ENCODE assay signal across 23 cellular contexts in the genomic region with DNA sequence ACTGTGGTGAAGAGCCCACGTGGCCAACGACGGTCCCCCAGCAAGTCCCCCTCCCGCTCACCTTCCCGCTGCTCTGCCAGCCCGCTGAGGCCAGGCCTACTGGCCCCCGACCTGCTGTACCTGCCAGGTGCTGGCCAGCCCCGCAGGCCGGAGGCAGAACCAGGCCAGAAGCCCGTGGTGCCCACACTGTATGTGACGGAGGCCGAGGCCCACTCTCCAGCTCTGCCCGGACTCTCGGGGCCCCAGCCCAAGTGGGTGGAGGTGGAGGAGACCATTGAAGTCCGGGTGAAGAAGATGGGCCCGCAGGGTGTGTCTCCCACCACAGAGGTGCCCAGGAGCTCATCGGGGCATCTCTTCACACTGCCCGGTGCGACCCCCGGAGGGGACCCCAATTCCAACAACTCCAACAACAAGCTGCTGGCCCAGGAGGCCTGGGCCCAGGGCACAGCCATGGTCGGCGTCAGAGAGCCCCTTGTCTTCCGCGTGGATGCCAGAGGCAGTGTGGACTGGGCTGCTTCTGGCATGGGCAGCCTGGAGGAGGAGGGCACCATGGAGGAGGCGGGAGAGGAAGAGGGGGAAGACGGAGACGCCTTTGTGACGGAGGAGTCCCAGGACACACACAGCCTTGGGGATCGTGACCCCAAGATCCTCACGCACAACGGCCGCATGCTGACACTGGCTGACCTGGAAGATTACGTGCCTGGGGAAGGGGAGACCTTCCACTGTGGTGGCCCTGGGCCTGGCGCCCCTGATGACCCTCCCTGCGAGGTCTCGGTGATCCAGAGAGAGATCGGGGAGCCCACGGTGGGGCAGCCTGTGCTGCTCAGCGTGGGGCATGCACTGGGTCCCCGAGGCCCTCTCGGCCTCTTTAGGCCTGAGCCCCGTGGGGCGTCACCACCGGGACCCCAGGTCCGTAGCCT. TPM values are rescaled to one million over a fixed set of nuclear protein-coding genes. Genes with fewer than 3 reads are reported as not detected.
DNase-seq lines count a peak whose midpoint lies in the region; ATAC-seq and TF ChIP-seq lines count a peak whose summit lies in the region.
"Had no signal": no experiment of that assay in that cellular context is flagged by ENCODE, and none has a peak within 500 bp of the region (broad histone marks: within the 10 kb centered on the region; RNA-seq: fewer than 3 reads in every experiment).

No MANE protein-coding gene starts in this region.

- no peaks in the 10 kb centered on the region for H3K4me1 ChIP-seq in psoas muscle

- TF ChIP-seq CTCF in psoas muscle (IDR thresholded peaks at IDR 0.05) (no peak), foreskin fibroblast (IDR thresholded peaks at IDR 0.05; ENCODE audit: low read depth, low read length) (no peak)

- no peaks in the 10 kb centered on the region for H3K36me3 Mint-ChIP-seq in activated T-helper 1 cell treated with anti-CD3 and anti-CD28 coated beads, Interleukin-12 subunit alpha, Interleukin-12 subunit beta, Interleukin-2, Interleukin-4 antibody, amounts not matched to agents 30 ng/mL and 10 ng/mL and 1 ng/mL, durations not matched to agents 14 hours and 24 hours and 36 hours (ENCODE audit: low read depth)
- H3K36me3 Mint-ChIP-seq in activated CD4-positive, alpha-beta memory T cell treated with anti-CD3 and anti-CD28 coated beads for 36 hours = no peaks in the 10 kb centered on the region

- peaks cover 2% of the 10 kb centered on the region for H3K27me3 Mint-ChIP-seq in activated T-helper 1 cell treated with anti-CD3 and anti-CD28 coated beads, Interleukin-12 subunit alpha, Interleukin-12 subunit beta, Interleukin-2, Interleukin-4 antibody, amounts not matched to agents 30 ng/mL and 10 ng/mL and 1 ng/mL, durations not matched to agents 14 hours and 24 hours and 36 hours (ENCODE audit: insufficient read depth)
- no peaks in the 10 kb centered on the region for H3K27me3 Mint-ChIP-seq in activated CD4-positive, alpha-beta memory T cell treated with anti-CD3 and anti-CD28 coated beads for 36 hours

- no peak for DNase-seq in activated T-helper 1 cell treated with anti-CD3 and anti-CD28 coated beads, Interleukin-12 subunit alpha, Interleukin-12 subunit beta, Interleukin-2, Interleukin-4 antibody, amounts not matched to agents 30 ng/mL and 10 ng/mL and 1 ng/mL, durations not matched to agents 14 hours and 24 hours and 36 hours (ENCODE audit: low spot score)
- DNase-seq in Right ventricle myocardium superior (peak; percentile 46), left ventricle myocardium superior (peak; percentile 48), psoas muscle (peak; percentile 11 to 64), foreskin fibroblast (no peak), NCI-H226 (no peak)
- DNase-seq in activated CD4-positive, alpha-beta memory T cell treated with anti-CD3 and anti-CD28 coated beads for 36 hours = no peak
- DNase-seq: Calu3; DMS79 treated with DMSO at 0.1 percent for 48 hours; Karpas-422; NCI-H1092; NCI-H1417 treated with DMSO at 0.1 percent for 48 hours; NCI-H1694 treated with DMSO at 0.1 percent for 48 hours; NCI-H2171 treated with DMSO at 0.1 percent for 48 hours; NCI-H524; NCI-H82; NK-92 treated with Interleukin-12 subunit alpha and Interleukin-12 subunit beta, amount 100 ng/mL, for 24 hours; PC-3 had no signal

- H3K9me3 Mint-ChIP-seq in activated T-helper 1 cell treated with anti-CD3 and anti-CD28 coated beads, Interleukin-12 subunit alpha, Interleukin-12 subunit beta, Interleukin-2, Interleukin-4 antibody, amounts not matched to agents 30 ng/mL and 10 ng/mL and 1 ng/mL, durations not matched to agents 14 hours and 24 hours and 36 hours = no peaks in the 10 kb centered on the region
- no peaks in the 10 kb centered on the region for H3K9me3 Mint-ChIP-seq in activated CD4-positive, alpha-beta memory T cell treated with anti-CD3 and anti-CD28 coated beads for 36 hours

- intact Hi-C loops in activated T-helper 1 cell treated with anti-CD3 and anti-CD28 coated beads, Interleukin-12 subunit alpha, Interleukin-12 subunit beta, Interleukin-2, Interleukin-4 antibody, amounts not matched to agents 30 ng/mL and 10 ng/mL and 1 ng/mL, durations not matched to agents 14 hours and 24 hours and 36 hours (cut with micrococcal nuclease) = no loop called here
- intact Hi-C loops in Right ventricle myocardium superior (cut with DNase I) = no loop called here
- intact Hi-C loops in left ventricle myocardium superior (cut with micrococcal nuclease) = no loop called here
- intact Hi-C loops in psoas muscle (cut with DNase I) = no loop called here
- intact Hi-C loops in activated CD4-positive, alpha-beta memory T cell treated with anti-CD3 and anti-CD28 coated beads for 36 hours (cut with micrococcal nuclease) = no loop called here

- no peaks in the 10 kb centered on the region for H3K4me1 Mint-ChIP-seq in activated T-helper 1 cell treated with anti-CD3 and anti-CD28 coated beads, Interleukin-12 subunit alpha, Interleukin-12 subunit beta, Interleukin-2, Interleukin-4 antibody, amounts not matched to agents 30 ng/mL and 10 ng/mL and 1 ng/mL, durations not matched to agents 14 hours and 24 hours and 36 hours (ENCODE audit: low read depth)
- no peaks in the 10 kb centered on the region for H3K4me1 Mint-ChIP-seq in activated CD4-positive, alpha-beta memory T cell treated with anti-CD3 and anti-CD28 coated beads for 36 hours (ENCODE audit: low read depth)

- peak; percentile 3 for ATAC-seq in Right ventricle myocardium superior (ENCODE audit: poor library complexity)
- peak; percentile 6 for ATAC-seq in left ventricle myocardium superior
- peak in 2 of 4 donors; percentile 0 to 4 for ATAC-seq in psoas muscle
- no peak for ATAC-seq in GM19035 (IDR thresholded peaks at IDR 0.05; ENCODE audit: unreplicated experiment)
- ATAC-seq: HCT116, PC-3 had no signal

- no peak overlapping the region for H3K4me3 ChIP-seq in psoas muscle
- no peak overlapping the region for H3K4me3 ChIP-seq in foreskin fibroblast (ENCODE audit: low read depth in 1 of 2, low read length in 2 of 2)

- CTCF ChIA-PET in activated CD4-positive, alpha-beta memory T cell treated with anti-CD3 and anti-CD28 coated beads for 36 hours (lab: Charles Lee) = no interaction called here

- peak overlapping the region; percentile 29 for H3K27ac Mint-ChIP-seq in activated T-helper 1 cell treated with anti-CD3 and anti-CD28 coated beads, Interleukin-12 subunit alpha, Interleukin-12 subunit beta, Interleukin-2, Interleukin-4 antibody, amounts not matched to agents 30 ng/mL and 10 ng/mL and 1 ng/mL, durations not matched to agents 14 hours and 24 hours and 36 hours
- no peak overlapping the region for H3K27ac Mint-ChIP-seq in activated CD4-positive, alpha-beta memory T cell treated with anti-CD3 and anti-CD28 coated beads for 36 hours

- no peaks in the 10 kb centered on the region for H3K9me3 ChIP-seq in psoas muscle

- peak overlapping the region; percentile 23 for H3K27ac ChIP-seq in psoas muscle

- H3K36me3 ChIP-seq in psoas muscle (ENCODE audit: insufficient read depth in 1 of 2, low read depth in 1 of 2) = peaks cover 0 to 90% of the 10 kb centered on the region in 2 donors

- POLR2A ChIA-PET in activated CD4-positive, alpha-beta memory T cell treated with anti-CD3 and anti-CD28 coated beads for 36 hours (lab: Charles Lee) = no interaction called here

- no peak overlapping the region for H3K4me3 Mint-ChIP-seq in activated T-helper 1 cell treated with anti-CD3 and anti-CD28 coated beads, Interleukin-12 subunit alpha, Interleukin-12 subunit beta, Interleukin-2, Interleukin-4 antibody, amounts not matched to agents 30 ng/mL and 10 ng/mL and 1 ng/mL, durations not matched to agents 14 hours and 24 hours and 36 hours
- H3K4me3 Mint-ChIP-seq in activated CD4-positive, alpha-beta memory T cell treated with anti-CD3 and anti-CD28 coated beads for 36 hours = no peak overlapping the region

- no peaks in the 10 kb centered on the region for H3K27me3 ChIP-seq in psoas muscle (ENCODE audit: insufficient read depth in 3 of 3, low read length in 2 of 3)

- 79 to 89% (median 85%) methylated on average over 41 to 45 of the region's 45 CpGs for WGBS in psoas muscle, 3 donors

RNA-seq across cellular contexts. Expression of a gene that starts 46.8 kb away (rescaled TPM):
- total RNA-seq in activated T-helper 1 cell treated with anti-CD3 and anti-CD28 coated beads, Interleukin-12 subunit alpha, Interleukin-12 subunit beta, Interleukin-2, Interleukin-4 antibody, amounts not matched to agents 30 ng/mL and 10 ng/mL and 1 ng/mL, durations not matched to agents 14 hours and 24 hours and 36 hours = 60.7 and 63.2 TPM in 2 replicates
- total RNA-seq in Right ventricle myocardium superior = 6.2 TPM
- total RNA-seq in left ventricle myocardium superior = 7.6 TPM
- 1 to 10 TPM; 2.8 to 4.5 (median 4.0) TPM for total RNA-seq in psoas muscle
- polyA plus RNA-seq in psoas muscle = 1 to 10 TPM; 3.1 to 6.3 (median 3.6) TPM
- 10 to 100 TPM; 33.6 to 34.9 TPM for total RNA-seq in activated CD4-positive, alpha-beta memory T cell treated with anti-CD3 and anti-CD28 coated beads for 36 hours

RNA-seq across cellular contexts. Expression of a gene that starts 56.8 kb away (rescaled TPM):
- total RNA-seq in activated T-helper 1 cell treated with anti-CD3 and anti-CD28 coated beads, Interleukin-12 subunit alpha, Interleukin-12 subunit beta, Interleukin-2, Interleukin-4 antibody, amounts not matched to agents 30 ng/mL and 10 ng/mL and 1 ng/mL, durations not matched to agents 14 hours and 24 hours and 36 hours = 1.4 and 1.7 TPM in 2 replicates
- 0.32 TPM for total RNA-seq in Right ventricle myocardium superior
- 0.50 TPM for total RNA-seq in left ventricle myocardium superior
- total RNA-seq in psoas muscle = not detected
- under 1 TPM in 1 of 3 donors, not detected in 2; 0.03 TPM for polyA plus RNA-seq in psoas muscle
- 1 to 10 TPM; 1.5 to 1.6 TPM for total RNA-seq in activated CD4-positive, alpha-beta memory T cell treated with anti-CD3 and anti-CD28 coated beads for 36 hours
- total RNA-seq: A172, H4, HT-29, PC-3 had no signal

Comparison
In these comparisons a context has a peak if more than half of its experiments do, and no peak if none do; other contexts are left out.
1. DNase-seq: peak in Right ventricle myocardium superior (single experiment), left ventricle myocardium superior (single experiment) and psoas muscle (2 of 2); none in activated T-helper 1 cell treated with anti-CD3 and anti-CD28 coated beads, Interleukin-12 subunit alpha, Interleukin-12 subunit beta, Interleukin-2, Interleukin-4 antibody, amounts not matched to agents 30 ng/mL and 10 ng/mL and 1 ng/mL, durations not matched to agents 14 hours and 24 hours and 36 hours (single experiment), activated CD4-positive, alpha-beta memory T cell treated with anti-CD3 and anti-CD28 coated beads for 36 hours (single experiment), foreskin fibroblast (0 of 2) and NCI-H226 (single experiment).